8 cellular contexts compared by ENCODE assay signal in the genomic region with DNA sequence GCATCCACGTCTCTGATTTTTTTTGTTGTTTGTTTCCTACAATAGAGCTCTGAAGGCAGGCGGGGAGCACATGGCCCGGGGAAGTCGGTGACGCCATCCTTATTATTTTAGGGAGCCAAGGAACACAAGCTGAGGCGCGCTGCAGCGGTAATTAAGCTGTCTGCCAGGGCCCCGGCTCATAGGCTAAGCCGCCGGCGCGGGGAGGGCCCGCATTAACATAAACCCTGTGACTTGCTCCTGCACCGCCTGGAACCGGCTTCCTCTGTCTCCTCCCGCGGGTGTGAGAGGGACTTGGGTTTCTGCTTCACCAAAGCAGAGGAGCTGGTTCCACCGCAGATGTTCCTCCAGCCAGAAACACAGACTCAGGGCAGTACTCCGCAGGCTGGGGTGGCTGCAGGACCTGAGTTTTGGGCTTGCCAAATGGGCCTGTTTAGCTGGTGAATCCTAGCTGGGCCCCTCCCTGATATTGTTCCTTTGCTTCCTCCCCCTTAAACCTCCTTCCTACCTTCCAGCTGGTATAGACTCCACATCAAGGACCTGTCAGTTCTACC. TPM values are rescaled to one million over a fixed set of nuclear protein-coding genes. Genes with fewer than 3 reads are reported as not detected.
DNase-seq lines count a peak whose midpoint lies in the region; TF ChIP-seq lines count a peak whose summit lies in the region.

No MANE protein-coding gene starts in this region.

- H2AFZ ChIP-seq in KMS-11 (ENCODE audit: low read depth), result no peak overlapping the region
- H2AFZ ChIP-seq in mesenchymal stem cell (ENCODE audit: low read depth, low read length), result no peak overlapping the region

- H3K4me3 ChIP-seq in KMS-11 (IDR thresholded peaks at IDR 0.05; ENCODE audit: insufficient read depth, low read depth, low read length), result no peak overlapping the region
- H3K4me3 ChIP-seq in endodermal cell (ENCODE audit: low read length), result peak overlapping the region; percentile 70
- peak overlapping the region in 1 of 2 experiments; percentile 61 for H3K4me3 ChIP-seq in mesenchymal stem cell (ENCODE audit: insufficient read depth in 1 of 2, low read depth in 1 of 2, low read length in 2 of 2)

- H4K8ac ChIP-seq in mesenchymal stem cell (ENCODE audit: low read length), result peak overlapping the region; percentile 66

- H3K27ac Mint-ChIP-seq in endodermal cell, result peak overlapping the region; percentile 84

- H3K4me3 Mint-ChIP-seq in endodermal cell, result peak overlapping the region; percentile 29

- peak; percentile 39 to 40 for DNase-seq in NCI-H2081 (lab: John Stamatoyannopoulos, UW)
- DNase-seq in NCI-H2081 treated with DMSO at 0.1 percent for 48 hours (lab: John Stamatoyannopoulos, UW), result no peak
- DNase-seq in activated CD8-positive, alpha-beta memory T cell treated with anti-CD3 and anti-CD28 coated beads, Interleukin-2, amount 50 U/mL, for 48 hours, result peak; percentile 72
- DNase-seq in endodermal cell, result peak; percentile 97
- DNase-seq in mesenchymal stem cell, result peak; percentile 73
- peak; percentile 38 to 52 for DNase-seq in stimulated activated CD4-positive, alpha-beta T cell treated with anti-CD3 and anti-CD28 coated beads, Interleukin-4, amount 100 ng/mL, for 48 hours (ENCODE audit: low read depth in 2 of 2)
- DNase-seq in NCI-H446 treated with DMSO at 0.1 percent for 48 hours (lab: John Stamatoyannopoulos, UW), result no peak

- H3K4me2 ChIP-seq in KMS-11 (peak overlapping the region; percentile 99), mesenchymal stem cell (ENCODE audit: low read length, poor library complexity, severe bottlenecking) (peak overlapping the region; percentile 33)

- H3K14ac ChIP-seq in mesenchymal stem cell (ENCODE audit: low read length in 2 of 2), result peak overlapping the region in 1 of 2 experiments; percentile 38

- H3K79me1 ChIP-seq in mesenchymal stem cell (replicated peaks; ENCODE audit: low read length, poor library complexity, severe bottlenecking), result peaks cover 47% of the 10 kb centered on the region

- H3K27ac ChIP-seq in KMS-11, result peak overlapping the region; percentile 97
- peak overlapping the region; percentile 79 for H3K27ac ChIP-seq in endodermal cell (ENCODE audit: low read depth, low read length)
- no peak overlapping the region for H3K27ac ChIP-seq in mesenchymal stem cell (ENCODE audit: low read length, poor library complexity, severe bottlenecking)

- H3K9me3 Mint-ChIP-seq in endodermal cell, result no peaks in the 10 kb centered on the region

- no peak overlapping the region for H2BK15ac ChIP-seq in mesenchymal stem cell (ENCODE audit: low read depth, poor library complexity, severe bottlenecking)

- peaks cover 96% of the 10 kb centered on the region for H3K79me2 ChIP-seq in KMS-11 (ENCODE audit: insufficient read depth, low read depth)

- no peaks in the 10 kb centered on the region for H3K9me3 ChIP-seq in endodermal cell (ENCODE audit: control insufficient read depth, low read length)
- H3K9me3 ChIP-seq in mesenchymal stem cell (ENCODE audit: control insufficient read depth, low read length), result no peaks in the 10 kb centered on the region

- peaks cover 2% of the 10 kb centered on the region; the same call in 1 of the 2 replicates for H4K20me1 ChIP-seq in KMS-11 (ENCODE audit: insufficient read depth)

- no peak overlapping the region for H2BK12ac ChIP-seq in mesenchymal stem cell (ENCODE audit: low read length in 2 of 2)

- H3K27me3 Mint-ChIP-seq in endodermal cell (ENCODE audit: insufficient read depth), result no peaks in the 10 kb centered on the region

- H2BK5ac ChIP-seq in mesenchymal stem cell (ENCODE audit: low read depth, low read length, poor library complexity, severe bottlenecking), result no peak overlapping the region

- H2BK120ac ChIP-seq in mesenchymal stem cell (ENCODE audit: low read depth, low read length), result no peak overlapping the region

- TF ChIP-seq CTCF in KMS-11 (conservative IDR thresholded peaks at IDR 0.05; ENCODE audit: low read depth, low read length) (no peak), endodermal cell (conservative IDR thresholded peaks at IDR 0.05) (no peak)

- H3K36me3 Mint-ChIP-seq in endodermal cell (ENCODE audit: low read depth), result peaks cover 19% of the 10 kb centered on the region

- no peaks in the 10 kb centered on the region for H3K27me3 ChIP-seq in KMS-11 (ENCODE audit: insufficient read depth, low read depth)
- H3K27me3 ChIP-seq in endodermal cell (ENCODE audit: control insufficient read depth, insufficient read depth, low read length, poor library complexity, severe bottlenecking), result no peaks in the 10 kb centered on the region
- no peaks in the 10 kb centered on the region for H3K27me3 ChIP-seq in mesenchymal stem cell (ENCODE audit: control insufficient read depth in 1 of 2, insufficient read depth in 1 of 2, low read length in 2 of 2)

- peak overlapping the region in 1 of 2 experiments; percentile 27 for H3K23ac ChIP-seq in mesenchymal stem cell (ENCODE audit: low read length in 2 of 2)

- peaks cover 80% of the 10 kb centered on the region for H3K4me1 Mint-ChIP-seq in endodermal cell

- no peaks in the 10 kb centered on the region for H3K36me3 ChIP-seq in KMS-11 (ENCODE audit: insufficient read depth)
- H3K36me3 ChIP-seq in endodermal cell (ENCODE audit: control insufficient read depth, insufficient read depth, low read length), result peaks cover 52% of the 10 kb centered on the region
- H3K36me3 ChIP-seq in mesenchymal stem cell (ENCODE audit: control insufficient read depth in 1 of 2, insufficient read depth in 2 of 2, low read depth in 1 of 2, low read length in 2 of 2), result peaks cover 4 to 6% of the 10 kb centered on the region in 2 experiments

- H3K9ac ChIP-seq in KMS-11 (peak overlapping the region; percentile 78), endodermal cell (ENCODE audit: extremely low read depth, low read length, poor library complexity, severe bottlenecking) (no peak overlapping the region), mesenchymal stem cell (ENCODE audit: low read length) (peak overlapping the region; percentile 82)

- no peak overlapping the region for H3K4ac ChIP-seq in mesenchymal stem cell (ENCODE audit: low read depth in 1 of 2, low read length in 2 of 2)

- peak overlapping the region; percentile 41 for H4K91ac ChIP-seq in mesenchymal stem cell (ENCODE audit: low read length)

- H3K4me1 ChIP-seq in KMS-11 (ENCODE audit: low read depth, poor library complexity, severe bottlenecking) (peaks cover 98% of the 10 kb centered on the region), endodermal cell (ENCODE audit: control insufficient read depth, insufficient read depth, low read length) (peaks cover 46% of the 10 kb centered on the region), mesenchymal stem cell (ENCODE audit: control insufficient read depth, insufficient read depth, low read depth, low read length) (peaks cover 37% of the 10 kb centered on the region)

- peak overlapping the region; percentile 24 to 49 for H3K18ac ChIP-seq in mesenchymal stem cell (ENCODE audit: low read depth in 1 of 2, low read length in 2 of 2)

- WGBS in endodermal cell (ENCODE audit: insufficient coverage in 1 of 2, insufficient read length in 1 of 2), 2 experiments, result 8 to 40% methylated on average over 1 to 20 of the region's 20 CpGs
- 14% methylated on average over 20 of the region's 20 CpGs for WGBS in mesenchymal stem cell

- H2AK5ac ChIP-seq in mesenchymal stem cell (ENCODE audit: low read length, severe bottlenecking), result no peak overlapping the region

RNA-seq across cellular contexts. Expression of a gene that starts 25.3 kb away (rescaled TPM):
- 100 to 1,000 TPM; 346 to 385 TPM for total RNA-seq in endodermal cell
- polyA plus RNA-seq in endodermal cell (2013, experiment 1 of 2), result 302 TPM
- polyA plus RNA-seq in endodermal cell (2013, experiment 2 of 2), result 289 TPM
- polyA plus RNA-seq in mesenchymal stem cell (2013, experiment 1 of 2), result 146 TPM
- 155 TPM for polyA plus RNA-seq in mesenchymal stem cell (2013, experiment 2 of 2)

Comparison
In these comparisons a context has a peak if more than half of its experiments do, and no peak if none do; other contexts are left out.
1. DNase-seq: peak in NCI-H2081 (2 of 2), activated CD8-positive, alpha-beta memory T cell treated with anti-CD3 and anti-CD28 coated beads, Interleukin-2, amount 50 U/mL, for 48 hours (single experiment), endodermal cell (single experiment), mesenchymal stem cell (single experiment) and stimulated activated CD4-positive, alpha-beta T cell treated with anti-CD3 and anti-CD28 coated beads, Interleukin-4, amount 100 ng/mL, for 48 hours (2 of 2); none in NCI-H2081 treated with DMSO at 0.1 percent for 48 hours (single experiment) and NCI-H446 treated with DMSO at 0.1 percent for 48 hours (single experiment).